In genomic region chrX:110407910-110408545, GRCh38 we compare ENCODE assay signal across 8 cellular contexts. TPM values are rescaled to one million over a fixed set of nuclear protein-coding genes. Genes with fewer than 3 reads are reported as not detected.
DNase-seq lines count a peak whose midpoint lies in the region; ATAC-seq and TF ChIP-seq lines count a peak whose summit lies in the region.

No MANE protein-coding gene starts in this region.

- no peak overlapping the region for H3K27ac ChIP-seq in right lobe of liver
- H3K27ac ChIP-seq in thyroid gland = no peak overlapping the region

- H3K36me3 ChIP-seq in right lobe of liver (no peaks in the 10 kb centered on the region), thyroid gland (no peaks in the 10 kb centered on the region)

- DNase-seq in DMS153 (lab: John Stamatoyannopoulos, UW) (peak; percentile 31), NCI-H2081 (lab: John Stamatoyannopoulos, UW) (peak; percentile 77 to 78), choroid plexus epithelial cell (ENCODE audit: low read depth) (peak; percentile 71), right lobe of liver (peak in 1 of 3 donors; percentile 49), thyroid gland (peak; percentile 9 to 21)

- intact Hi-C loops in right lobe of liver (cut with DNase I) (no loop called here), thyroid gland (cut with DNase I) (no loop called here)

- TF ChIP-seq POLR2A in right lobe of liver (IDR thresholded peaks at IDR 0.05) (no peak), thyroid gland (IDR thresholded peaks at IDR 0.05) (no peak)

- WGBS in right lobe of liver (ENCODE audit: insufficient coverage, low coverage, low lambda C conversion rate, missing lambda C conversion rate) = 25% methylated on average over 5 of the region's 5 CpGs
- 42 to 43% methylated on average over 5 of the region's 5 CpGs for WGBS in thyroid gland, 2 donors

- peaks cover 0 to 5% of the 10 kb centered on the region in 2 donors for H3K27me3 ChIP-seq in right lobe of liver
- H3K27me3 ChIP-seq in thyroid gland = no peaks in the 10 kb centered on the region

- peak; percentile 58; the same call in 1 of the 2 replicates for TF ChIP-seq CTCF in WI38 (IDR thresholded peaks at IDR 0.05; ENCODE audit: low read depth, low read length)
- peak; percentile 73 for TF ChIP-seq CTCF in choroid plexus epithelial cell (conservative IDR thresholded peaks at IDR 0.05; ENCODE audit: low read depth, low read length)
- TF ChIP-seq CTCF in right lobe of liver (IDR thresholded peaks at IDR 0.05) = peak; percentile 65 to 82 (median 78)
- TF ChIP-seq CTCF in thyroid gland (IDR thresholded peaks at IDR 0.05) = peak; percentile 31 to 66 (median 58)

- no peaks in the 10 kb centered on the region for H3K9me3 ChIP-seq in right lobe of liver
- H3K9me3 ChIP-seq in thyroid gland = no peaks in the 10 kb centered on the region

- ATAC-seq in GM21529 (IDR thresholded peaks at IDR 0.05; ENCODE audit: unreplicated experiment) = peak; percentile 59
- peak; percentile 80 to 85 (median 82) for ATAC-seq in right lobe of liver
- ATAC-seq in HG02588 (IDR thresholded peaks at IDR 0.05; ENCODE audit: unreplicated experiment) = no peak

- H3K4me3 ChIP-seq in WI38 (ENCODE audit: low read depth, low read length) (no peak overlapping the region), choroid plexus epithelial cell (ENCODE audit: low read depth, low read length) (no peak overlapping the region), right lobe of liver (no peak overlapping the region), thyroid gland (replicated peaks in 1 of 3) (no peak overlapping the region)

- H3K4me1 ChIP-seq in right lobe of liver (no peaks in the 10 kb centered on the region), thyroid gland (no peaks in the 10 kb centered on the region)

RNA-seq across cellular contexts. Expression of gene RTL9, which starts 49.4 kb away (rescaled TPM):
- under 1 TPM in 4 of 6 experiments, not detected in 2; 0.09 to 0.29 (median 0.14) TPM for total RNA-seq in right lobe of liver
- 1 to 10 TPM in 1 of 4 donors, under 1 TPM in 3; 0.40 to 1.1 (median 0.56) TPM for total RNA-seq in thyroid gland
